19 cellular contexts compared by ENCODE assay signal in genomic region chr22:43910178-43910695, GRCh38. TPM values are rescaled to one million over a fixed set of nuclear protein-coding genes. Genes with fewer than 3 reads are reported as not detected.
DNase-seq lines count a peak whose midpoint lies in the region; ATAC-seq, FAIRE-seq and TF ChIP-seq lines count a peak whose summit lies in the region.
"Had no signal": no experiment of that assay in that cellular context is flagged by ENCODE, and none has a peak within 500 bp of the region (broad histone marks: within the 10 kb centered on the region; RNA-seq: fewer than 3 reads in every experiment).

No MANE protein-coding gene starts in this region.

- no peaks in the 10 kb centered on the region for H3K79me2 ChIP-seq in HepG2 (ENCODE audit: insufficient read depth, low read length)

- peaks cover 2% of the 10 kb centered on the region for H3K9me3 Mint-ChIP-seq in endodermal cell
- no peaks in the 10 kb centered on the region for H3K9me3 Mint-ChIP-seq in activated CD4-positive, alpha-beta T cell treated with anti-CD3 and anti-CD28 coated beads for 36 hours (ENCODE audit: low read depth)

- CTCF ChIA-PET in HepG2 (lab: Yijun Ruan, JAX; ENCODE audit: low intra/inter-chr PET ratio, low total read pairs): no interaction called here
- CTCF ChIA-PET in activated CD4-positive, alpha-beta T cell treated with anti-CD3 and anti-CD28 coated beads for 36 hours (lab: Charles Lee): no interaction called here

- no peaks in the 10 kb centered on the region for H3K9me3 ChIP-seq in HepG2 (ENCODE audit: low read length)
- H3K9me3 ChIP-seq in right lobe of liver: no peaks in the 10 kb centered on the region
- no peaks in the 10 kb centered on the region for H3K9me3 ChIP-seq in endodermal cell (ENCODE audit: control insufficient read depth, low read length)
- H3K9me3 ChIP-seq: Peyer's patch had no signal

- H3K27me3 ChIP-seq in HepG2 (ENCODE audit: control insufficient read depth in 1 of 2, insufficient read depth in 2 of 2, low read length in 2 of 2) (peaks cover 2 to 14% of the 10 kb centered on the region in 2 experiments; a peak in 3 of 5 replicates), right lobe of liver (no peaks in the 10 kb centered on the region), endodermal cell (ENCODE audit: control insufficient read depth, insufficient read depth, low read length, poor library complexity, severe bottlenecking) (no peaks in the 10 kb centered on the region)
- H3K27me3 ChIP-seq: Peyer's patch had no signal

- H3K27ac ChIP-seq in HepG2 (ENCODE audit: extremely low read length, insufficient read depth, low read length) (no peak overlapping the region), right lobe of liver (no peak overlapping the region), endodermal cell (ENCODE audit: low read depth, low read length) (no peak overlapping the region)
- H3K27ac ChIP-seq: C4-2B, Peyer's patch had no signal

- TF ChIP-seq EP300 in HepG2 (IDR thresholded peaks at IDR 0.05; ENCODE audit: low read depth in 2 of 2, low read length in 2 of 2): no peak
- TF ChIP-seq EP300 in HepG2 (CRISPR knock-in tag; IDR thresholded peaks at IDR 0.05; ENCODE audit: borderline replicate concordance): no peak

- H3K4me3 ChIP-seq in HepG2 (replicated peaks in 1 of 3; ENCODE audit: insufficient read depth in 1 of 3, low read depth in 2 of 3, low read length in 3 of 3): no peak overlapping the region
- H3K4me3 ChIP-seq in right lobe of liver: no peak overlapping the region
- H3K4me3 ChIP-seq in endodermal cell (ENCODE audit: low read length): no peak overlapping the region
- H3K4me3 ChIP-seq: Peyer's patch had no signal

- 23% methylated on average over 4 of the region's 6 CpGs for WGBS in HepG2 (ENCODE audit: low lambda C conversion rate)
- WGBS in right lobe of liver (ENCODE audit: insufficient coverage, low coverage, low lambda C conversion rate, missing lambda C conversion rate): 36% methylated on average over 4 of the region's 6 CpGs
- 60 to 68% methylated on average over 3 to 6 of the region's 6 CpGs for WGBS in endodermal cell (ENCODE audit: insufficient coverage in 1 of 2, insufficient read length in 1 of 2), 2 experiments

- H2AFZ ChIP-seq in HepG2 (ENCODE audit: low read length): no peak overlapping the region

- H3K4me2 ChIP-seq in HepG2 (ENCODE audit: low read depth, low read length): no peak overlapping the region

- 0 out of 2 replicates have a peak, but pooled peaks cover 5% of the 10 kb centered on the region for H3K4me1 ChIP-seq in HepG2 (ENCODE audit: insufficient read depth, low read length)
- H3K4me1 ChIP-seq in right lobe of liver: no peaks in the 10 kb centered on the region
- H3K4me1 ChIP-seq in endodermal cell (ENCODE audit: control insufficient read depth, insufficient read depth, low read length): no peaks in the 10 kb centered on the region
- H3K4me1 ChIP-seq: Peyer's patch had no signal

- H4K20me1 ChIP-seq in HepG2 (ENCODE audit: insufficient read depth, low read length): no peaks in the 10 kb centered on the region

- no peaks in the 10 kb centered on the region for H3K36me3 Mint-ChIP-seq in endodermal cell (ENCODE audit: low read depth)
- H3K36me3 Mint-ChIP-seq in activated CD4-positive, alpha-beta T cell treated with anti-CD3 and anti-CD28 coated beads for 36 hours (ENCODE audit: low read depth): no peaks in the 10 kb centered on the region

- no peak overlapping the region for H3K4me3 Mint-ChIP-seq in endodermal cell
- no peak overlapping the region for H3K4me3 Mint-ChIP-seq in activated CD4-positive, alpha-beta T cell treated with anti-CD3 and anti-CD28 coated beads for 36 hours
- H3K4me3 Mint-ChIP-seq: H9 had no signal

- no peak for FAIRE-seq in HepG2 (lab: Jason Lieb, UNC)
- FAIRE-seq in urothelium cell line (lab: Jason Lieb, UNC): no peak
- FAIRE-seq: GM19239 had no signal

- H3K36me3 ChIP-seq in HepG2 (replicated peaks in 1 of 2; ENCODE audit: control insufficient read depth in 1 of 2, insufficient read depth in 2 of 2, low read length in 2 of 2) (no peaks in the 10 kb centered on the region), right lobe of liver (no peaks in the 10 kb centered on the region), endodermal cell (ENCODE audit: control insufficient read depth, insufficient read depth, low read length) (no peaks in the 10 kb centered on the region)
- H3K36me3 ChIP-seq: Peyer's patch had no signal

- TF ChIP-seq POLR2A in HepG2 (IDR thresholded peaks at IDR 0.05; ENCODE audit: insufficient read depth in 1 of 2, low read depth in 2 of 2, low read length in 2 of 2) (no peak), right lobe of liver (IDR thresholded peaks at IDR 0.05) (no peak)

- peaks cover 5% of the 10 kb centered on the region for H3K4me1 Mint-ChIP-seq in endodermal cell
- H3K4me1 Mint-ChIP-seq in activated CD4-positive, alpha-beta T cell treated with anti-CD3 and anti-CD28 coated beads for 36 hours: no peaks in the 10 kb centered on the region

- no TSS peak for BruUV-seq in HepG2 (replicated peaks; lab: Mats Ljungman, UMichigan)

- H3K27me3 Mint-ChIP-seq in endodermal cell (ENCODE audit: insufficient read depth): peaks cover 25% of the 10 kb centered on the region
- no peaks in the 10 kb centered on the region for H3K27me3 Mint-ChIP-seq in activated CD4-positive, alpha-beta T cell treated with anti-CD3 and anti-CD28 coated beads for 36 hours

- POLR2A ChIA-PET in HepG2 (lab: Yijun Ruan, JAX): no interaction called here
- POLR2A ChIA-PET in activated CD4-positive, alpha-beta T cell treated with anti-CD3 and anti-CD28 coated beads for 36 hours (lab: Charles Lee): no interaction called here

- no peak for TF ChIP-seq RAD21 in HepG2 (CRISPR knock-in tag; IDR thresholded peaks at IDR 0.05)

- in situ Hi-C loops in HepG2 (cut with HindIII; ENCODE audit: extremely low pct_ligation_motif_present, low pct_unique_long_range_greater_than_20kb): no loop called here

- intact Hi-C loops in HepG2 (cut with micrococcal nuclease; ENCODE audit: unreplicated experiment): no loop called here
- intact Hi-C loops in right lobe of liver (cut with DNase I): no loop called here
- intact Hi-C loops in activated CD4-positive, alpha-beta T cell treated with anti-CD3 and anti-CD28 coated beads for 36 hours (cut with DNase I, micrococcal nuclease): no loop called here

- DNase-seq in HepG2 (ENCODE audit: low spot score) (no peak), right lobe of liver (no peak), NCI-H2196 treated with DMSO at 0.1 percent for 48 hours (lab: John Stamatoyannopoulos, UW; ENCODE audit: unreplicated experiment) (peak; percentile 29), endodermal cell (no peak), urothelium cell line (ENCODE audit: low spot score) (peak; percentile 46), germinal center (ENCODE audit: low spot score) (no peak)
- DNase-seq in activated CD4-positive, alpha-beta T cell treated with anti-CD3 and anti-CD28 coated beads for 36 hours: no peak
- no peak for DNase-seq in stimulated activated CD4-positive, alpha-beta T cell treated with anti-CD3 and anti-CD28 coated beads, Interleukin-12 subunit alpha, Interleukin-12 subunit beta, amount 100 ng/mL, for 4 hours
- DNase-seq: DMS153, H9, NCI-H187, NCI-H510A treated with DMSO at 0.1 percent for 48 hours, NCI-H82, Peyer's patch had no signal

- no peak overlapping the region for H3K27ac Mint-ChIP-seq in endodermal cell
- no peak overlapping the region for H3K27ac Mint-ChIP-seq in activated CD4-positive, alpha-beta T cell treated with anti-CD3 and anti-CD28 coated beads for 36 hours

- H3K9ac ChIP-seq in HepG2 (ENCODE audit: insufficient read depth, low read depth, low read length) (no peak overlapping the region), endodermal cell (ENCODE audit: extremely low read depth, low read length, poor library complexity, severe bottlenecking) (no peak overlapping the region)

- TF ChIP-seq CTCF in HepG2 (CRISPR knock-in tag; IDR thresholded peaks at IDR 0.05): no peak
- TF ChIP-seq CTCF in right lobe of liver (IDR thresholded peaks at IDR 0.05): no peak
- peak; percentile 39 for TF ChIP-seq CTCF in endodermal cell (conservative IDR thresholded peaks at IDR 0.05)

- ATAC-seq in HepG2 (no peak), right lobe of liver (no peak)
- ATAC-seq in activated CD4-positive, alpha-beta T cell treated with anti-CD3 and anti-CD28 coated beads for 36 hours: no peak
- ATAC-seq: SK-N-SH treated with all-trans-retinoic acid at 6 μM for 48 hours had no signal

RNA-seq across cellular contexts. Expression of gene PNPLA3, which starts 13.4 kb away (rescaled TPM):
- 13.7 and 16.9 TPM in 2 replicates for total RNA-seq in HepG2 (2016; rRNA removed; fragmentation: Illumina TruSeq; extraction: Trizol)
- total RNA-seq in HepG2 (2016; cell fraction: cytosol; rRNA removed; fragmentation: Illumina TruSeq; extraction: Trizol; ENCODE audit: low read depth): 4.8 and 8.4 TPM in 2 replicates
- 10.7 and 17.4 TPM in 2 replicates for total RNA-seq in HepG2 (2016; cell fraction: insoluble cytoplasmic fraction; rRNA removed; fragmentation: Illumina TruSeq; extraction: Trizol)
- total RNA-seq in HepG2 (2016; cell fraction: membrane; rRNA removed; fragmentation: Illumina TruSeq; extraction: Trizol): 4.8 and 6.1 TPM in 2 replicates
- total RNA-seq in HepG2 (2016; cell fraction: nucleus; rRNA removed; fragmentation: Illumina TruSeq; extraction: Trizol): 21.0 and 22.1 TPM in 2 replicates
- 19.8 and 24.1 TPM in 2 replicates for polyA plus RNA-seq in HepG2 (2011; rRNA removed)
- polyA plus RNA-seq in HepG2 (2011; cell fraction: cytosol; rRNA removed): 9.1 and 9.8 TPM in 2 replicates
- 53.2 and 70.9 TPM in 2 replicates for polyA plus RNA-seq in HepG2 (2011; cell fraction: nucleus; rRNA removed)
- 13.9 and 14.4 TPM in 2 replicates for polyA plus RNA-seq in HepG2 (2012)
- 0.89 and 0.97 TPM in 2 replicates for polyA plus RNA-seq in HepG2 (2016; cell fraction: cytosol; fragmentation: Illumina TruSeq; extraction: Trizol; ENCODE audit: low read depth)
- 7.2 and 8.6 TPM in 2 replicates for polyA plus RNA-seq in HepG2 (2016; cell fraction: insoluble cytoplasmic fraction; fragmentation: Illumina TruSeq; extraction: Trizol; ENCODE audit: low read depth)
- 1.2 and 1.4 TPM in 2 replicates for polyA plus RNA-seq in HepG2 (2016; cell fraction: membrane; fragmentation: Illumina TruSeq; extraction: Trizol; ENCODE audit: low read depth)
- 32.5 and 34.1 TPM in 2 replicates for polyA plus RNA-seq in HepG2 (2016; cell fraction: nucleus; fragmentation: Illumina TruSeq; extraction: Trizol; ENCODE audit: insufficient read depth, low read depth)
- polyA minus RNA-seq in HepG2 (2011; rRNA and poly(A)+ RNA removed; ENCODE audit: low replicate concordance): 7.9 and 27.4 TPM in 2 replicates
- polyA minus RNA-seq in HepG2 (2011; cell fraction: cytosol; rRNA and poly(A)+ RNA removed): 7.7 and 11.8 TPM in 2 replicates
- polyA minus RNA-seq in HepG2 (2011; cell fraction: nucleus; rRNA and poly(A)+ RNA removed): 28.2 and 46.9 TPM in 2 replicates
- total RNA-seq in right lobe of liver: 10 to 100 TPM; 17.5 to 66.8 (median 60.3) TPM
- 10 to 100 TPM; 48.1 to 52.6 TPM for total RNA-seq in endodermal cell
- 30.0 TPM for polyA plus RNA-seq in endodermal cell (2013, experiment 1 of 2)
- 34.4 TPM for polyA plus RNA-seq in endodermal cell (2013, experiment 2 of 2)
- total RNA-seq in activated CD4-positive, alpha-beta T cell treated with anti-CD3 and anti-CD28 coated beads for 36 hours: under 1 TPM; 0.54 to 0.55 TPM

RNA-seq across cellular contexts. Expression of gene PNPLA5, which starts 18.4 kb away (rescaled TPM):
- total RNA-seq in HepG2 (2016; rRNA removed; fragmentation: Illumina TruSeq; extraction: Trizol): not detected in 2 replicates
- not detected in 2 replicates for total RNA-seq in HepG2 (2016; cell fraction: cytosol; rRNA removed; fragmentation: Illumina TruSeq; extraction: Trizol; ENCODE audit: low read depth)
- total RNA-seq in HepG2 (2016; cell fraction: insoluble cytoplasmic fraction; rRNA removed; fragmentation: Illumina TruSeq; extraction: Trizol): not detected in 2 replicates
- total RNA-seq in HepG2 (2016; cell fraction: membrane; rRNA removed; fragmentation: Illumina TruSeq; extraction: Trizol): not detected in 2 replicates
- not detected in 2 replicates for total RNA-seq in HepG2 (2016; cell fraction: nucleus; rRNA removed; fragmentation: Illumina TruSeq; extraction: Trizol)
- polyA plus RNA-seq in HepG2 (2011; rRNA removed): not detected in 2 replicates
- polyA plus RNA-seq in HepG2 (2011; cell fraction: cytosol; rRNA removed): not detected in 2 replicates
- polyA plus RNA-seq in HepG2 (2011; cell fraction: nucleus; rRNA removed): not detected in 2 replicates
- polyA plus RNA-seq in HepG2 (2012): not detected in 2 replicates
- polyA plus RNA-seq in HepG2 (2016; cell fraction: cytosol; fragmentation: Illumina TruSeq; extraction: Trizol; ENCODE audit: low read depth): not detected in 2 replicates
- polyA plus RNA-seq in HepG2 (2016; cell fraction: insoluble cytoplasmic fraction; fragmentation: Illumina TruSeq; extraction: Trizol; ENCODE audit: low read depth): not detected in 2 replicates
- not detected in 2 replicates for polyA plus RNA-seq in HepG2 (2016; cell fraction: membrane; fragmentation: Illumina TruSeq; extraction: Trizol; ENCODE audit: low read depth)
- not detected in 2 replicates for polyA plus RNA-seq in HepG2 (2016; cell fraction: nucleus; fragmentation: Illumina TruSeq; extraction: Trizol; ENCODE audit: insufficient read depth, low read depth)
- not detected in 2 replicates for polyA minus RNA-seq in HepG2 (2011; rRNA and poly(A)+ RNA removed; ENCODE audit: low replicate concordance)
- polyA minus RNA-seq in HepG2 (2011; cell fraction: cytosol; rRNA and poly(A)+ RNA removed): not detected in 2 replicates
- polyA minus RNA-seq in HepG2 (2011; cell fraction: nucleus; rRNA and poly(A)+ RNA removed): not detected in 2 replicates
- total RNA-seq in right lobe of liver: 1 to 10 TPM in 1 of 6 experiments, not detected in 5; 2.8 TPM
- total RNA-seq in endodermal cell: under 1 TPM; 0.68 to 0.73 TPM
- polyA plus RNA-seq in endodermal cell (2013, experiment 1 of 2): 0.11 TPM
- not detected for polyA plus RNA-seq in endodermal cell (2013, experiment 2 of 2)
- not detected for total RNA-seq in activated CD4-positive, alpha-beta T cell treated with anti-CD3 and anti-CD28 coated beads for 36 hours
- total RNA-seq: A673, HT1080, Peyer's patch had no signal

RNA-seq across cellular contexts. Expression of gene SAMM50, which starts 45.0 kb away (rescaled TPM):
- total RNA-seq in HepG2 (2016; rRNA removed; fragmentation: Illumina TruSeq; extraction: Trizol) (63.4 and 95.8 TPM in 2 replicates), right lobe of liver (10 to 100 TPM; 17.5 to 39.5 (median 21.0) TPM), endodermal cell (10 to 100 TPM; 54.4 to 56.0 TPM)
- total RNA-seq in HepG2 (2016; cell fraction: cytosol; rRNA removed; fragmentation: Illumina TruSeq; extraction: Trizol; ENCODE audit: low read depth): 16.2 and 18.4 TPM in 2 replicates
- 68.1 and 90.1 TPM in 2 replicates for total RNA-seq in HepG2 (2016; cell fraction: insoluble cytoplasmic fraction; rRNA removed; fragmentation: Illumina TruSeq; extraction: Trizol)
- 30.8 and 34.8 TPM in 2 replicates for total RNA-seq in HepG2 (2016; cell fraction: membrane; rRNA removed; fragmentation: Illumina TruSeq; extraction: Trizol)
- 33.1 and 34.2 TPM in 2 replicates for total RNA-seq in HepG2 (2016; cell fraction: nucleus; rRNA removed; fragmentation: Illumina TruSeq; extraction: Trizol)
- polyA plus RNA-seq in HepG2 (2011; rRNA removed): 26.2 and 34.7 TPM in 2 replicates
- 27.3 and 27.8 TPM in 2 replicates for polyA plus RNA-seq in HepG2 (2011; cell fraction: cytosol; rRNA removed)
- 19.1 and 21.3 TPM in 2 replicates for polyA plus RNA-seq in HepG2 (2011; cell fraction: nucleus; rRNA removed)
- polyA plus RNA-seq in HepG2 (2012): 36.0 and 46.3 TPM in 2 replicates
- 18.9 and 20.3 TPM in 2 replicates for polyA plus RNA-seq in HepG2 (2016; cell fraction: cytosol; fragmentation: Illumina TruSeq; extraction: Trizol; ENCODE audit: low read depth)
- polyA plus RNA-seq in HepG2 (2016; cell fraction: insoluble cytoplasmic fraction; fragmentation: Illumina TruSeq; extraction: Trizol; ENCODE audit: low read depth): 90.0 and 99.1 TPM in 2 replicates
- polyA plus RNA-seq in HepG2 (2016; cell fraction: membrane; fragmentation: Illumina TruSeq; extraction: Trizol; ENCODE audit: low read depth): 27.5 and 27.7 TPM in 2 replicates
- 48.2 and 49.2 TPM in 2 replicates for polyA plus RNA-seq in HepG2 (2016; cell fraction: nucleus; fragmentation: Illumina TruSeq; extraction: Trizol; ENCODE audit: insufficient read depth, low read depth)
- polyA minus RNA-seq in HepG2 (2011; rRNA and poly(A)+ RNA removed; ENCODE audit: low replicate concordance): 22.2 and 45.2 TPM in 2 replicates
- polyA minus RNA-seq in HepG2 (2011; cell fraction: cytosol; rRNA and poly(A)+ RNA removed): 20.5 and 22.8 TPM in 2 replicates
- polyA minus RNA-seq in HepG2 (2011; cell fraction: nucleus; rRNA and poly(A)+ RNA removed): 19.3 and 24.1 TPM in 2 replicates
- 47.6 TPM for polyA plus RNA-seq in endodermal cell (2013, experiment 1 of 2)
- polyA plus RNA-seq in endodermal cell (2013, experiment 2 of 2): 43.9 TPM
- 10 to 100 TPM; 35.2 to 43.8 TPM for total RNA-seq in activated CD4-positive, alpha-beta T cell treated with anti-CD3 and anti-CD28 coated beads for 36 hours

RNA-seq across cellular contexts. Expression of gene SULT4A1, which starts 47.9 kb away (rescaled TPM):
- total RNA-seq in HepG2 (2016; rRNA removed; fragmentation: Illumina TruSeq; extraction: Trizol): not detected in 2 replicates
- total RNA-seq in HepG2 (2016; cell fraction: cytosol; rRNA removed; fragmentation: Illumina TruSeq; extraction: Trizol; ENCODE audit: low read depth): not detected in 2 replicates
- total RNA-seq in HepG2 (2016; cell fraction: insoluble cytoplasmic fraction; rRNA removed; fragmentation: Illumina TruSeq; extraction: Trizol): not detected in 2 replicates
- not detected in 2 replicates for total RNA-seq in HepG2 (2016; cell fraction: membrane; rRNA removed; fragmentation: Illumina TruSeq; extraction: Trizol)
- total RNA-seq in HepG2 (2016; cell fraction: nucleus; rRNA removed; fragmentation: Illumina TruSeq; extraction: Trizol): not detected in 2 replicates
- polyA plus RNA-seq in HepG2 (2011; rRNA removed): not detected in 2 replicates
- polyA plus RNA-seq in HepG2 (2011; cell fraction: cytosol; rRNA removed): not detected in 2 replicates
- not detected in 2 replicates for polyA plus RNA-seq in HepG2 (2011; cell fraction: nucleus; rRNA removed)
- polyA plus RNA-seq in HepG2 (2012): not detected in 2 replicates
- not detected in 2 replicates for polyA plus RNA-seq in HepG2 (2016; cell fraction: cytosol; fragmentation: Illumina TruSeq; extraction: Trizol; ENCODE audit: low read depth)
- polyA plus RNA-seq in HepG2 (2016; cell fraction: insoluble cytoplasmic fraction; fragmentation: Illumina TruSeq; extraction: Trizol; ENCODE audit: low read depth): not detected in 2 replicates
- polyA plus RNA-seq in HepG2 (2016; cell fraction: membrane; fragmentation: Illumina TruSeq; extraction: Trizol; ENCODE audit: low read depth): not detected in 2 replicates
- polyA plus RNA-seq in HepG2 (2016; cell fraction: nucleus; fragmentation: Illumina TruSeq; extraction: Trizol; ENCODE audit: insufficient read depth, low read depth): not detected in 2 replicates
- not detected in 2 replicates for polyA minus RNA-seq in HepG2 (2011; rRNA and poly(A)+ RNA removed; ENCODE audit: low replicate concordance)
- not detected in 2 replicates for polyA minus RNA-seq in HepG2 (2011; cell fraction: cytosol; rRNA and poly(A)+ RNA removed)
- polyA minus RNA-seq in HepG2 (2011; cell fraction: nucleus; rRNA and poly(A)+ RNA removed): not detected in 2 replicates
- total RNA-seq in right lobe of liver: under 1 TPM in 4 of 6 experiments, not detected in 2; 0.09 to 0.20 (median 0.15) TPM
- total RNA-seq in endodermal cell: 10 to 100 TPM; 11.4 to 12.7 TPM
- polyA plus RNA-seq in endodermal cell (2013, experiment 1 of 2): 15.4 TPM
- polyA plus RNA-seq in endodermal cell (2013, experiment 2 of 2): 13.5 TPM
- under 1 TPM; 0.07 to 0.14 TPM for total RNA-seq in activated CD4-positive, alpha-beta T cell treated with anti-CD3 and anti-CD28 coated beads for 36 hours

Comparison
In these comparisons a context has a peak if more than half of its experiments do, and no peak if none do; other contexts are left out.
1. DNase-seq: peak in NCI-H2196 treated with DMSO at 0.1 percent for 48 hours (single experiment) and urothelium cell line (single experiment); none in HepG2 (single experiment), right lobe of liver (0 of 3), endodermal cell (single experiment), germinal center (single experiment), activated CD4-positive, alpha-beta T cell treated with anti-CD3 and anti-CD28 coated beads for 36 hours (single experiment) and stimulated activated CD4-positive, alpha-beta T cell treated with anti-CD3 and anti-CD28 coated beads, Interleukin-12 subunit alpha, Interleukin-12 subunit beta, amount 100 ng/mL, for 4 hours (single experiment).